8 cellular contexts compared by ENCODE assay signal in genomic region chr14:91835920-91836843, GRCh38. TPM values are rescaled to one million over a fixed set of nuclear protein-coding genes. Genes with fewer than 3 reads are reported as not detected.
DNase-seq lines count a peak whose midpoint lies in the region; ATAC-seq and TF ChIP-seq lines count a peak whose summit lies in the region.

No MANE protein-coding gene starts in this region.

- 0 to 1% methylated on average over 39 to 54 of the region's 84 CpGs for WGBS in mesodermal cell (ENCODE audit: insufficient coverage in 2 of 2), 2 experiments

- H3K9me3 ChIP-seq in mesodermal cell (ENCODE audit: control insufficient read depth, low read length), result no peaks in the 10 kb centered on the region

- DNase-seq in D341Med (ENCODE audit: low spot score) (peak; percentile 84), NCI-H146 (lab: John Stamatoyannopoulos, UW) (peak; percentile 57), coronary artery (ENCODE audit: low spot score) (peak; percentile 94)
- peak; percentile 84 for DNase-seq in activated CD4-positive, alpha-beta T cell treated with anti-CD3 and anti-CD28 coated beads for 1 hour
- DNase-seq in stimulated activated CD8-positive, alpha-beta memory T cell treated with anti-CD3 and anti-CD28 coated beads, Interleukin-2, amount 100 ng/mL, for 48 hours (ENCODE audit: low read depth in 2 of 2), result peak; percentile 69 to 79

- H3K36me3 ChIP-seq in mesodermal cell (ENCODE audit: control insufficient read depth, insufficient read depth, low read length), result no peaks in the 10 kb centered on the region

- H3K4me3 ChIP-seq in coronary artery, result peak overlapping the region; percentile 80
- peak overlapping the region; percentile 50 for H3K4me3 ChIP-seq in mesodermal cell (ENCODE audit: extremely low read depth, insufficient read depth, low read length, poor library complexity, severe bottlenecking)

- TF ChIP-seq CTCF in coronary artery (IDR thresholded peaks at IDR 0.05), result no peak

- ATAC-seq in GM21786 (IDR thresholded peaks at IDR 0.05; ENCODE audit: unreplicated experiment) (peak; percentile 40), HG03565 (IDR thresholded peaks at IDR 0.05; ENCODE audit: unreplicated experiment) (no peak)

- H3K27ac ChIP-seq in coronary artery (peak overlapping the region; percentile 87 to 92), mesodermal cell (ENCODE audit: low read depth, low read length, severe bottlenecking) (no peak overlapping the region)

- no peaks in the 10 kb centered on the region for H3K4me1 ChIP-seq in mesodermal cell (ENCODE audit: control insufficient read depth, insufficient read depth, low read length, poor library complexity, severe bottlenecking)

RNA-seq across cellular contexts. Expression of gene TC2N, which starts 31.2 kb away (rescaled TPM):
- 1.1 TPM for polyA plus RNA-seq in mesodermal cell (2013, experiment 1 of 2)
- 1.5 TPM for polyA plus RNA-seq in mesodermal cell (2013, experiment 2 of 2)
